In genomic region chr10:37384923-37385322, GRCh38 we compare ENCODE assay signal across 36 cellular contexts.
"Had no signal": no experiment of that assay in that cellular context is flagged by ENCODE, and none has a peak within 500 bp of the region (broad histone marks: within the 10 kb centered on the region; RNA-seq: fewer than 3 reads in every experiment).

No MANE protein-coding gene starts in this region.

- H3K4me3 ChIP-seq: ascending aorta, cardiac muscle cell had no signal

- H3K27ac Mint-ChIP-seq: activated B cell treated with CpG ODN at 0.5 μM for 24 hours; activated CD4-positive, alpha-beta memory T cell treated with anti-CD3 and anti-CD28 coated beads for 36 hours; activated CD4-positive, alpha-beta T cell treated with anti-CD3 and anti-CD28 coated beads, Interleukin-2, amount 10 ng/mL, durations not matched to agents 24 days and 14 days; activated CD8-positive, alpha-beta T cell treated with anti-CD3 and anti-CD28 coated beads for 36 hours; activated naive CD4-positive, alpha-beta T cell treated with anti-CD3 and anti-CD28 coated beads for 36 hours; activated naive CD8-positive, alpha-beta T cell; activated naive CD8-positive, alpha-beta T cell treated with anti-CD3 and anti-CD28 coated beads, Interleukin-2, amount 10 ng/mL, durations not matched to agents 7 days and 5 days; activated naive CD8-positive, alpha-beta T cell treated with anti-CD3 and anti-CD28 coated beads, Interleukin-2, amount 50 U/mL, for 24 hours; activated T-cell treated with anti-CD3 and anti-CD28 coated beads, Interleukin-2, amount 50 U/mL, for 72 hours; activated T-helper 1 cell treated with anti-CD3 and anti-CD28 coated beads, Interleukin-12 subunit alpha, Interleukin-12 subunit beta, Interleukin-2, Interleukin-4 antibody, amounts not matched to agents 30 ng/mL and 10 ng/mL and 1 ng/mL, durations not matched to agents 14 hours and 24 hours and 36 hours; activated T-helper 17 cell treated with anti-CD3 and anti-CD28 coated beads, Interleukin-2, amount 50 U/mL, for 72 hours; brain; T-helper 1 cell treated with Interleukin-12 subunit alpha and Interleukin-12 subunit beta and Interleukin-4 antibody, amounts not matched to agents 30 μg/mL and 1 μg/mL, for 36 hours; T-helper 2 cell treated with Interferon-gamma antibody and Interleukin-4, amounts not matched to agents 5 μg/mL and 100 μg/mL, for 36 hours had no signal

- H3K36me3 ChIP-seq: ascending aorta, cardiac muscle cell had no signal

- DNase-seq: activated B cell treated with CpG ODN at 0.5 μM for 24 hours; activated CD4-positive, alpha-beta memory T cell treated with anti-CD3 and anti-CD28 coated beads for 36 hours; activated CD4-positive, alpha-beta T cell treated with anti-CD3 and anti-CD28 coated beads for 4 hours; activated CD4-positive, alpha-beta T cell treated with anti-CD3 and anti-CD28 coated beads, Interleukin-2, amount 10 ng/mL, durations not matched to agents 24 days and 14 days; activated CD4-positive, alpha-beta T cell treated with anti-CD3 and anti-CD28 coated beads, Interleukin-2, amount 50 U/mL, for 1 hour; activated CD4-positive, alpha-beta T cell treated with anti-CD3 and anti-CD28 coated beads, Interleukin-2, amount 50 U/mL, for 4 hours; activated CD4-positive, CD25-positive, alpha-beta regulatory T cell treated with anti-CD3 and anti-CD28 coated beads, Interleukin-2, amount 50 U/mL, for 72 hours; activated CD8-positive, alpha-beta memory T cell treated with anti-CD3 and anti-CD28 coated beads, Interleukin-2, amount 50 U/mL, for 4 hours; activated CD8-positive, alpha-beta T cell treated with anti-CD3 and anti-CD28 coated beads for 36 hours; activated effector memory CD4-positive, alpha-beta T cell treated with anti-CD3 and anti-CD28 coated beads, Interleukin-2, amount 50 U/mL, for 16 hours; activated gamma-delta T cell treated with Interleukin-2 at 50 U/mL for 16 hours; activated naive CD4-positive, alpha-beta T cell; activated naive CD4-positive, alpha-beta T cell treated with anti-CD3 and anti-CD28 coated beads for 36 hours; activated naive CD4-positive, alpha-beta T cell treated with anti-CD3 and anti-CD28 coated beads, Interleukin-2, amount 50 U/mL, for 16 hours; activated naive CD8-positive, alpha-beta T cell treated with anti-CD3 and anti-CD28 coated beads, Interleukin-2, amount 10 ng/mL, durations not matched to agents 7 days and 5 days; activated naive CD8-positive, alpha-beta T cell treated with anti-CD3 and anti-CD28 coated beads, Interleukin-2, amount 50 U/mL, for 24 hours; activated T-cell treated with anti-CD3 and anti-CD28 coated beads for 4 hours; activated T-cell treated with anti-CD3 and anti-CD28 coated beads, Interleukin-2, amount 50 U/mL, for 1 hour; activated T-cell treated with anti-CD3 and anti-CD28 coated beads, Interleukin-2, amount 50 U/mL, for 4 hours; activated T-cell treated with anti-CD3 and anti-CD28 coated beads, Interleukin-2, amount 50 U/mL, for 72 hours; amygdala; anterior cingulate cortex; caudate nucleus; cerebellar nuclear complex; T-helper 2 cell; T-helper 9 cell had no signal

- ATAC-seq: activated CD8-positive, alpha-beta T cell treated with anti-CD3 and anti-CD28 coated beads for 36 hours; activated naive CD8-positive, alpha-beta T cell treated with anti-CD3 and anti-CD28 coated beads, Interleukin-2, amount 50 U/mL, for 24 hours; activated T-cell treated with anti-CD3 and anti-CD28 coated beads, Interleukin-2, amount 50 U/mL, for 4 hours; activated T-cell treated with anti-CD3 and anti-CD28 coated beads, Interleukin-2, amount 50 U/mL, for 72 hours; activated T-helper 17 cell treated with anti-CD3 and anti-CD28 coated beads, Interleukin-2, amount 50 U/mL, for 72 hours had no signal

- H3K9me3 ChIP-seq: ascending aorta had no signal

- FAIRE-seq: TTC549 had no signal

- H3K36me3 Mint-ChIP-seq: activated CD4-positive, alpha-beta memory T cell treated with anti-CD3 and anti-CD28 coated beads for 36 hours; activated naive CD8-positive, alpha-beta T cell; activated naive CD8-positive, alpha-beta T cell treated with anti-CD3 and anti-CD28 coated beads, Interleukin-2, amount 10 ng/mL, durations not matched to agents 7 days and 5 days; brain had no signal

- H3K27me3 ChIP-seq: ascending aorta, cardiac muscle cell had no signal

- H3K27ac ChIP-seq: ascending aorta, cardiac muscle cell, VCaP had no signal

- H3K4me1 ChIP-seq: ascending aorta had no signal
